2 cellular contexts compared by ENCODE assay signal in the genomic region with DNA sequence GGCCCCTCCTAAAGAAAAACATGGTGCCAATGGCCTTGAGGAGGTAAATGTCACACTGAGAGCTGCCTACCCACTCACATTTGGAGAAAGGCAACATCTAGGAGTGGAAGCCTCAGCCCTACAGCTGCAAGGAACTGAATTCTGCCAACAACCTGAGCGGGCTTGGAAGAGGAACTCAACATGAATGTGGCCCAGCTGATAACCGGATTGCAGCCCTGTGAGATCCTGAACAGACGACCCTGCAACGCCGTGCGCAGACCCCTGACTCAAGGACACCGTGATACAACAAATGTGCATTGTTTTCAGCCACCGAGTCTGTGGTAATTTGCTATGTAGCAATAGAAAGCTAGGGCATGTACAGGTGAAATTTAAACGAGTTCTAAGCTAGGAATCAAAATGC.
TF ChIP-seq lines count a peak whose summit lies in the region.

No MANE protein-coding gene starts in this region.

TF ChIP-seq in K562, 482 proteins besides CTCF, POLR2A, EP300 and RAD21 (continued from another document):
- peak; percentile 1; the same call in 1 of the 2 replicates for TF ChIP-seq SOX6 (IDR thresholded peaks at IDR 0.05)
- TF ChIP-seq POLR2B (IDR thresholded peaks at IDR 0.05; ENCODE audit: low read depth, partially characterized antibody): no peak
- TF ChIP-seq ZBTB7A (IDR thresholded peaks at IDR 0.05; ENCODE audit: borderline replicate concordance, control insufficient read depth, low read depth, low read length): peak; percentile 75; the same call in 1 of the 2 replicates

TF ChIP-seq in HepG2, 621 proteins besides CTCF, POLR2A, EP300 and RAD21 (continued from another document and continues in another):
- TF ChIP-seq, protein P1, sequence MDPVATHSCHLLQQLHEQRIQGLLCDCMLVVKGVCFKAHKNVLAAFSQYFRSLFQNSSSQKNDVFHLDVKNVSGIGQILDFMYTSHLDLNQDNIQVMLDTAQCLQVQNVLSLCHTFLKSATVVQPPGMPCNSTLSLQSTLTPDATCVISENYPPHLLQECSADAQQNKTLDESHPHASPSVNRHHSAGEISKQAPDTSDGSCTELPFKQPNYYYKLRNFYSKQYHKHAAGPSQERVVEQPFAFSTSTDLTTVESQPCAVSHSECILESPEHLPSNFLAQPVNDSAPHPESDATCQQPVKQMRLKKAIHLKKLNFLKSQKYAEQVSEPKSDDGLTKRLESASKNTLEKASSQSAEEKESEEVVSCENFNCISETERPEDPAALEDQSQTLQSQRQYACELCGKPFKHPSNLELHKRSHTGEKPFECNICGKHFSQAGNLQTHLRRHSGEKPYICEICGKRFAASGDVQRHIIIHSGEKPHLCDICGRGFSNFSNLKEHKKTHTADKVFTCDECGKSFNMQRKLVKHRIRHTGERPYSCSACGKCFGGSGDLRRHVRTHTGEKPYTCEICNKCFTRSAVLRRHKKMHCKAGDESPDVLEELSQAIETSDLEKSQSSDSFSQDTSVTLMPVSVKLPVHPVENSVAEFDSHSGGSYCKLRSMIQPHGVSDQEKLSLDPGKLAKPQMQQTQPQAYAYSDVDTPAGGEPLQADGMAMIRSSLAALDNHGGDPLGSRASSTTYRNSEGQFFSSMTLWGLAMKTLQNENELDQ (CRISPR knock-in tag; IDR thresholded peaks at IDR 0.05; ENCODE audit: borderline replicate concordance): no peak
- TF ChIP-seq HOXA5 (CRISPR knock-in tag; IDR thresholded peaks at IDR 0.05) (no peak), ZBTB7B (CRISPR knock-in tag; IDR thresholded peaks at IDR 0.05) (0 out of 2 replicates have a peak, but pooled peaks have one; percentile 54), HNRNPLL (IDR thresholded peaks at IDR 0.05; ENCODE audit: low read depth, low read length, poor library complexity, severe bottlenecking) (no peak), ZBTB7A (CRISPR knock-in tag; IDR thresholded peaks at IDR 0.05) (peak; percentile 87), SIX4 (CRISPR knock-in tag; IDR thresholded peaks at IDR 0.05) (no peak), IKZF1 (IDR thresholded peaks at IDR 0.05) (no peak), ZNF772 (CRISPR knock-in tag; IDR thresholded peaks at IDR 0.05) (no peak), EED (CRISPR knock-in tag; IDR thresholded peaks at IDR 0.05) (no peak), GABPB1 (CRISPR knock-in tag; IDR thresholded peaks at IDR 0.05) (no peak), ZNF775 (CRISPR knock-in tag; IDR thresholded peaks at IDR 0.05; ENCODE audit: borderline replicate concordance) (no peak), NPAS2 (CRISPR knock-in tag; IDR thresholded peaks at IDR 0.05; ENCODE audit: borderline replicate concordance) (no peak), SMAD9 (CRISPR knock-in tag; IDR thresholded peaks at IDR 0.05) (no peak), KLF12 (CRISPR knock-in tag; IDR thresholded peaks at IDR 0.05; ENCODE audit: borderline replicate concordance) (no peak), NKX3-1 (CRISPR knock-in tag; IDR thresholded peaks at IDR 0.05) (no peak), GATAD2A (CRISPR knock-in tag; IDR thresholded peaks at IDR 0.05) (peak; percentile 20; the same call in 1 of the 2 replicates), ZNF496 (CRISPR knock-in tag; IDR thresholded peaks at IDR 0.05; ENCODE audit: insufficient replicate concordance) (no peak), ZSCAN21 (CRISPR knock-in tag; IDR thresholded peaks at IDR 0.05; ENCODE audit: borderline replicate concordance) (no peak), ZNF33A (CRISPR knock-in tag; IDR thresholded peaks at IDR 0.05; ENCODE audit: borderline replicate concordance) (no peak), RARA (CRISPR knock-in tag; IDR thresholded peaks at IDR 0.05) (0 out of 2 replicates have a peak, but pooled peaks have one; percentile 8), ZSCAN30 (CRISPR knock-in tag; IDR thresholded peaks at IDR 0.05) (no peak)
- TF ChIP-seq, protein P2, sequence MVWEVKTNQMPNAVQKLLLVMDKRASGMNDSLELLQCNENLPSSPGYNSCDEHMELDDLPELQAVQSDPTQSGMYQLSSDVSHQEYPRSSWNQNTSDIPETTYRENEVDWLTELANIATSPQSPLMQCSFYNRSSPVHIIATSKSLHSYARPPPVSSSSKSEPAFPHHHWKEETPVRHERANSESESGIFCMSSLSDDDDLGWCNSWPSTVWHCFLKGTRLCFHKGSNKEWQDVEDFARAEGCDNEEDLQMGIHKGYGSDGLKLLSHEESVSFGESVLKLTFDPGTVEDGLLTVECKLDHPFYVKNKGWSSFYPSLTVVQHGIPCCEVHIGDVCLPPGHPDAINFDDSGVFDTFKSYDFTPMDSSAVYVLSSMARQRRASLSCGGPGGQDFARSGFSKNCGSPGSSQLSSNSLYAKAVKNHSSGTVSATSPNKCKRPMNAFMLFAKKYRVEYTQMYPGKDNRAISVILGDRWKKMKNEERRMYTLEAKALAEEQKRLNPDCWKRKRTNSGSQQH (CRISPR knock-in tag; IDR thresholded peaks at IDR 0.05; ENCODE audit: low read depth): no peak
- TF ChIP-seq, protein P3, sequence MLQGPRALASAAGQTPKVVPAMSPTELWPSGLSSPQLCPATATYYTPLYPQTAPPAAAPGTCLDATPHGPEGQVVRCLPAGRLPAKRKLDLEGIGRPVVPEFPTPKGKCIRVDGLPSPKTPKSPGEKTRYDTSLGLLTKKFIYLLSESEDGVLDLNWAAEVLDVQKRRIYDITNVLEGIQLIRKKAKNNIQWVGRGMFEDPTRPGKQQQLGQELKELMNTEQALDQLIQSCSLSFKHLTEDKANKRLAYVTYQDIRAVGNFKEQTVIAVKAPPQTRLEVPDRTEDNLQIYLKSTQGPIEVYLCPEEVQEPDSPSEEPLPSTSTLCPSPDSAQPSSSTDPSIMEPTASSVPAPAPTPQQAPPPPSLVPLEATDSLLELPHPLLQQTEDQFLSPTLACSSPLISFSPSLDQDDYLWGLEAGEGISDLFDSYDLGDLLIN (CRISPR knock-in tag; IDR thresholded peaks at IDR 0.05; ENCODE audit: borderline replicate concordance): no peak
- TF ChIP-seq, protein P4, sequence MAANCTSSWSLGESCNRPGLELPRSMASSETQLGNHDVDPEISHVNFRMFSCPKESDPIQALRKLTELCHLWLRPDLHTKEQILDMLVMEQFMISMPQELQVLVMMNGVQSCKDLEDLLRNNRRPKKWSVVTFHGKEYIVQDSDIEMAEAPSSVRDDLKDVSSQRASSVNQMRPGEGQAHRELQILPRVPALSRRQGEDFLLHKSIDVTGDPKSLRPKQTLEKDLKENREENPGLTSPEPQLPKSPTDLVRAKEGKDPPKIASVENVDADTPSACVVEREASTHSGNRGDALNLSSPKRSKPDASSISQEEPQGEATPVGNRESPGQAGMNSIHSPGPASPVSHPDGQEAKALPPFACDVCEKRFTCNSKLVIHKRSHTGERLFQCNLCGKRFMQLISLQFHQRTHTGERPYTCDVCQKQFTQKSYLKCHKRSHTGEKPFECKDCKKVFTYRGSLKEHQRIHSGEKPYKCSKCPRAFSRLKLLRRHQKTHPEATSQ (CRISPR knock-in tag; IDR thresholded peaks at IDR 0.05; ENCODE audit: borderline replicate concordance): no peak
- TF ChIP-seq, protein P5, sequence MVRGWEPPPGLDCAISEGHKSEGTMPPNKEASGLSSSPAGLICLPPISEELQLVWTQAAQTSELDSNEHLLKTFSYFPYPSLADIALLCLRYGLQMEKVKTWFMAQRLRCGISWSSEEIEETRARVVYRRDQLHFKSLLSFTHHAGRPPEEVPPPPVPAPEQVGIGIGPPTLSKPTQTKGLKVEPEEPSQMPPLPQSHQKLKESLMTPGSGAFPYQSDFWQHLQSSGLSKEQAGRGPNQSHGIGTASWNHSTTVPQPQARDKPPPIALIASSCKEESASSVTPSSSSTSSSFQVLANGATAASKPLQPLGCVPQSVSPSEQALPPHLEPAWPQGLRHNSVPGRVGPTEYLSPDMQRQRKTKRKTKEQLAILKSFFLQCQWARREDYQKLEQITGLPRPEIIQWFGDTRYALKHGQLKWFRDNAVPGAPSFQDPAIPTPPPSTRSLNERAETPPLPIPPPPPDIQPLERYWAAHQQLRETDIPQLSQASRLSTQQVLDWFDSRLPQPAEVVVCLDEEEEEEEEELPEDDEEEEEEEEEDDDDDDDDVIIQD (CRISPR knock-in tag; IDR thresholded peaks at IDR 0.05; ENCODE audit: low read depth): no peak
- TF ChIP-seq, protein P6, sequence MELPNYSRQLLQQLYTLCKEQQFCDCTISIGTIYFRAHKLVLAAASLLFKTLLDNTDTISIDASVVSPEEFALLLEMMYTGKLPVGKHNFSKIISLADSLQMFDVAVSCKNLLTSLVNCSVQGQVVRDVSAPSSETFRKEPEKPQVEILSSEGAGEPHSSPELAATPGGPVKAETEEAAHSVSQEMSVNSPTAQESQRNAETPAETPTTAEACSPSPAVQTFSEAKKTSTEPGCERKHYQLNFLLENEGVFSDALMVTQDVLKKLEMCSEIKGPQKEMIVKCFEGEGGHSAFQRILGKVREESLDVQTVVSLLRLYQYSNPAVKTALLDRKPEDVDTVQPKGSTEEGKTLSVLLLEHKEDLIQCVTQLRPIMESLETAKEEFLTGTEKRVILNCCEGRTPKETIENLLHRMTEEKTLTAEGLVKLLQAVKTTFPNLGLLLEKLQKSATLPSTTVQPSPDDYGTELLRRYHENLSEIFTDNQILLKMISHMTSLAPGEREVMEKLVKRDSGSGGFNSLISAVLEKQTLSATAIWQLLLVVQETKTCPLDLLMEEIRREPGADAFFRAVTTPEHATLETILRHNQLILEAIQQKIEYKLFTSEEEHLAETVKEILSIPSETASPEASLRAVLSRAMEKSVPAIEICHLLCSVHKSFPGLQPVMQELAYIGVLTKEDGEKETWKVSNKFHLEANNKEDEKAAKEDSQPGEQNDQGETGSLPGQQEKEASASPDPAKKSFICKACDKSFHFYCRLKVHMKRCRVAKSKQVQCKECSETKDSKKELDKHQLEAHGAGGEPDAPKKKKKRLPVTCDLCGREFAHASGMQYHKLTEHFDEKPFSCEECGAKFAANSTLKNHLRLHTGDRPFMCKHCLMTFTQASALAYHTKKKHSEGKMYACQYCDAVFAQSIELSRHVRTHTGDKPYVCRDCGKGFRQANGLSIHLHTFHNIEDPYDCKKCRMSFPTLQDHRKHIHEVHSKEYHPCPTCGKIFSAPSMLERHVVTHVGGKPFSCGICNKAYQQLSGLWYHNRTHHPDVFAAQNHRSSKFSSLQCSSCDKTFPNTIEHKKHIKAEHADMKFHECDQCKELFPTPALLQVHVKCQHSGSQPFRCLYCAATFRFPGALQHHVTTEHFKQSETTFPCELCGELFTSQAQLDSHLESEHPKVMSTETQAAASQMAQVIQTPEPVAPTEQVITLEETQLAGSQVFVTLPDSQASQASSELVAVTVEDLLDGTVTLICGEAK (IDR thresholded peaks at IDR 0.05): no peak
- TF ChIP-seq, protein P6 (CRISPR knock-in tag; IDR thresholded peaks at IDR 0.05): no peak
- TF ChIP-seq, protein P7, sequence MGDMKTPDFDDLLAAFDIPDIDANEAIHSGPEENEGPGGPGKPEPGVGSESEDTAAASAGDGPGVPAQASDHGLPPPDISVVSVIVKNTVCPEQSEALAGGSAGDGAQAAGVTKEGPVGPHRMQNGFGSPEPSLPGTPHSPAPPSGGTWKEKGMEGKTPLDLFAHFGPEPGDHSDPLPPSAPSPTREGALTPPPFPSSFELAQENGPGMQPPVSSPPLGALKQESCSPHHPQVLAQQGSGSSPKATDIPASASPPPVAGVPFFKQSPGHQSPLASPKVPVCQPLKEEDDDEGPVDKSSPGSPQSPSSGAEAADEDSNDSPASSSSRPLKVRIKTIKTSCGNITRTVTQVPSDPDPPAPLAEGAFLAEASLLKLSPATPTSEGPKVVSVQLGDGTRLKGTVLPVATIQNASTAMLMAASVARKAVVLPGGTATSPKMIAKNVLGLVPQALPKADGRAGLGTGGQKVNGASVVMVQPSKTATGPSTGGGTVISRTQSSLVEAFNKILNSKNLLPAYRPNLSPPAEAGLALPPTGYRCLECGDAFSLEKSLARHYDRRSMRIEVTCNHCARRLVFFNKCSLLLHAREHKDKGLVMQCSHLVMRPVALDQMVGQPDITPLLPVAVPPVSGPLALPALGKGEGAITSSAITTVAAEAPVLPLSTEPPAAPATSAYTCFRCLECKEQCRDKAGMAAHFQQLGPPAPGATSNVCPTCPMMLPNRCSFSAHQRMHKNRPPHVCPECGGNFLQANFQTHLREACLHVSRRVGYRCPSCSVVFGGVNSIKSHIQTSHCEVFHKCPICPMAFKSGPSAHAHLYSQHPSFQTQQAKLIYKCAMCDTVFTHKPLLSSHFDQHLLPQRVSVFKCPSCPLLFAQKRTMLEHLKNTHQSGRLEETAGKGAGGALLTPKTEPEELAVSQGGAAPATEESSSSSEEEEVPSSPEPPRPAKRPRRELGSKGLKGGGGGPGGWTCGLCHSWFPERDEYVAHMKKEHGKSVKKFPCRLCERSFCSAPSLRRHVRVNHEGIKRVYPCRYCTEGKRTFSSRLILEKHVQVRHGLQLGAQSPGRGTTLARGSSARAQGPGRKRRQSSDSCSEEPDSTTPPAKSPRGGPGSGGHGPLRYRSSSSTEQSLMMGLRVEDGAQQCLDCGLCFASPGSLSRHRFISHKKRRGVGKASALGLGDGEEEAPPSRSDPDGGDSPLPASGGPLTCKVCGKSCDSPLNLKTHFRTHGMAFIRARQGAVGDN (CRISPR knock-in tag; IDR thresholded peaks at IDR 0.05): 0 out of 2 replicates have a peak, but pooled peaks have one; percentile 8
- TF ChIP-seq, protein P8, sequence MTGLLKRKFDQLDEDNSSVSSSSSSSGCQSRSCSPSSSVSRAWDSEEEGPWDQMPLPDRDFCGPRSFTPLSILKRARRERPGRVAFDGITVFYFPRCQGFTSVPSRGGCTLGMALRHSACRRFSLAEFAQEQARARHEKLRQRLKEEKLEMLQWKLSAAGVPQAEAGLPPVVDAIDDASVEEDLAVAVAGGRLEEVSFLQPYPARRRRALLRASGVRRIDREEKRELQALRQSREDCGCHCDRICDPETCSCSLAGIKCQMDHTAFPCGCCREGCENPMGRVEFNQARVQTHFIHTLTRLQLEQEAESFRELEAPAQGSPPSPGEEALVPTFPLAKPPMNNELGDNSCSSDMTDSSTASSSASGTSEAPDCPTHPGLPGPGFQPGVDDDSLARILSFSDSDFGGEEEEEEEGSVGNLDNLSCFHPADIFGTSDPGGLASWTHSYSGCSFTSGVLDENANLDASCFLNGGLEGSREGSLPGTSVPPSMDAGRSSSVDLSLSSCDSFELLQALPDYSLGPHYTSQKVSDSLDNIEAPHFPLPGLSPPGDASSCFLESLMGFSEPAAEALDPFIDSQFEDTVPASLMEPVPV (CRISPR knock-in tag; IDR thresholded peaks at IDR 0.05): no peak
